In genomic region chr2:171159326-171160118, GRCh38 we compare ENCODE assay signal across 8 cellular contexts. TPM values are rescaled to one million over a fixed set of nuclear protein-coding genes. Genes with fewer than 3 reads are reported as not detected.
DNase-seq lines count a peak whose midpoint lies in the region; ATAC-seq, FAIRE-seq and TF ChIP-seq lines count a peak whose summit lies in the region.

No MANE protein-coding gene starts in this region.

- peaks cover 18% of the 10 kb centered on the region for H3K4me1 ChIP-seq in endothelial cell of umbilical vein (ENCODE audit: control insufficient read depth, extremely low read depth, insufficient read depth, low read length)

- POLR2A ChIA-PET in endothelial cell of umbilical vein (lab: Charles Lee), result interaction anchor here (0.7 kb wide), 1 partner anchor 526 kb away, joined by 3 read pairs; no protein-coding TSS in a partner anchor

- peaks cover 22% of the 10 kb centered on the region for H4K20me1 ChIP-seq in endothelial cell of umbilical vein (replicated peaks; ENCODE audit: control insufficient read depth, extremely low read depth, insufficient read depth, low read length)

- no peak for TF ChIP-seq POLR2A in endothelial cell of umbilical vein (IDR thresholded peaks at IDR 0.05; ENCODE audit: low read depth, low read length)

- dilution Hi-C loops in endothelial cell of umbilical vein (cut with MboI; ENCODE audit: extremely low pct_ligation_motif_present, low sequenced_read_pairs), result no loop called here

- H3K79me2 ChIP-seq in endothelial cell of umbilical vein (ENCODE audit: control insufficient read depth, insufficient read depth, low read length), result peaks cover 58% of the 10 kb centered on the region

- no peaks in the 10 kb centered on the region for H3K36me3 ChIP-seq in endothelial cell of umbilical vein (ENCODE audit: control insufficient read depth in 2 of 2, extremely low read depth in 1 of 2, insufficient read depth in 2 of 2, low read length in 2 of 2)

- peak; percentile 37 to 68 for TF ChIP-seq CTCF in endothelial cell of umbilical vein (IDR thresholded peaks at IDR 0.05; ENCODE audit: extremely low read depth in 1 of 2, insufficient read depth in 1 of 2, low read depth in 1 of 2, low read length in 2 of 2)

- no peaks in the 10 kb centered on the region for H3K27me3 ChIP-seq in endothelial cell of umbilical vein (ENCODE audit: control insufficient read depth in 2 of 2, insufficient read depth in 2 of 2, low read length in 2 of 2)

- BruUV-seq in endothelial cell of umbilical vein (replicated peaks; lab: Mats Ljungman, UMichigan), result no TSS peak

- H3K9me1 ChIP-seq in endothelial cell of umbilical vein (replicated peaks; ENCODE audit: control insufficient read depth, extremely low read depth, insufficient read depth, low read length), result peaks cover 2% of the 10 kb centered on the region

- ATAC-seq in HG02973 (IDR thresholded peaks at IDR 0.05; ENCODE audit: unreplicated experiment), result peak; percentile 12

- DNase-seq in NCI-H1417 (lab: John Stamatoyannopoulos, UW) (peak; percentile 27 to 62 (median 36)), NCI-H1417 treated with DMSO at 0.1 percent for 48 hours (lab: John Stamatoyannopoulos, UW) (no peak), NCI-H82 (lab: John Stamatoyannopoulos, UW) (peak; percentile 91), endothelial cell of umbilical vein (ENCODE audit: low read depth, low spot score) (peak; percentile 83), middle frontal gyrus (ENCODE audit: extremely low spot score, low spot score) (peak; percentile 61)
- DNase-seq in activated CD8-positive, alpha-beta memory T cell treated with anti-CD3 and anti-CD28 coated beads, Interleukin-2, amount 50 U/mL, for 48 hours, result peak; percentile 78
- peak; percentile 11 to 23 for DNase-seq in stimulated activated CD8-positive, alpha-beta memory T cell treated with anti-CD3 and anti-CD28 coated beads, Interleukin-15, amount 100 ng/mL, for 4 hours (ENCODE audit: low read depth in 2 of 2)

- peak overlapping the region; percentile 99 for H3K4me2 ChIP-seq in endothelial cell of umbilical vein (ENCODE audit: insufficient read depth, low read length)

- CTCF ChIA-PET in endothelial cell of umbilical vein (lab: Charles Lee), result interaction anchor here (0.6 to 5.7 kb wide), 21 partner anchors 9 to 274 kb away, joined by 3 to 81 read pairs (median 4); partner anchors contain the start of genes DCAF17, GORASP2 and METTL8

- peak; percentile 63 for FAIRE-seq in endothelial cell of umbilical vein (lab: Jason Lieb, UNC)

- no peaks in the 10 kb centered on the region for H3K9me3 ChIP-seq in endothelial cell of umbilical vein (replicated peaks; ENCODE audit: control insufficient read depth, insufficient read depth, low read length)

- peak overlapping the region; percentile 73 for H2AFZ ChIP-seq in endothelial cell of umbilical vein (ENCODE audit: low read depth, low read length)

- intact Hi-C loops in endothelial cell of umbilical vein (cut with micrococcal nuclease), result loop anchor here (1.0 to 2.0 kb wide), 8 partner anchors 13 to 363 kb away; partner anchors contain the start of genes CYBRD1 and DCAF17

- peak overlapping the region; percentile 85 to 97 (median 93) for H3K4me3 ChIP-seq in endothelial cell of umbilical vein (replicated peaks in 1 of 3; ENCODE audit: insufficient read depth in 1 of 3, low read depth in 1 of 3, low read length in 3 of 3)

- H3K27ac ChIP-seq in endothelial cell of umbilical vein (ENCODE audit: insufficient read depth, low read depth, low read length), result peak overlapping the region; percentile 53

- H3K9ac ChIP-seq in endothelial cell of umbilical vein (replicated peaks; ENCODE audit: extremely low read depth, insufficient read depth, low read length), result peak overlapping the region; percentile 93

TF ChIP-seq in endothelial cell of umbilical vein, 7 proteins besides CTCF, POLR2A, EP300 and RAD21:
- no peak for TF ChIP-seq EZH2 (IDR thresholded peaks at IDR 0.05; ENCODE audit: borderline replicate concordance, low read depth, low read length, severe bottlenecking)
- TF ChIP-seq FOS (IDR thresholded peaks at IDR 0.05; ENCODE audit: borderline replicate concordance, insufficient read depth, low read length), result no peak
- TF ChIP-seq GATA2 (IDR thresholded peaks at IDR 0.05; ENCODE audit: insufficient read depth, insufficient read length, low read depth, low read length), result no peak
- TF ChIP-seq POLR2AphosphoS5 (IDR thresholded peaks at IDR 0.05; ENCODE audit: insufficient read depth, low read depth, low read length), result no peak
- TF ChIP-seq JUN (IDR thresholded peaks at IDR 0.05; ENCODE audit: borderline replicate concordance, insufficient read depth, insufficient read length, low read depth), result no peak
- TF ChIP-seq MYC (IDR thresholded peaks at IDR 0.05; ENCODE audit: low read depth, low read length), result no peak
- no peak for TF ChIP-seq MAX (IDR thresholded peaks at IDR 0.05; ENCODE audit: insufficient read depth, insufficient read length)

RNA-seq across cellular contexts. Expression of gene TLK1, which starts 1.2 kb away (rescaled TPM):
- total RNA-seq in endothelial cell of umbilical vein, result 53.7 and 62.7 TPM in 2 replicates
- polyA plus RNA-seq in endothelial cell of umbilical vein, result 4.1 and 5.8 TPM in 2 replicates
- polyA plus RNA-seq in endothelial cell of umbilical vein (2011; cell fraction: cytosol; rRNA removed), result 9.5 and 9.7 TPM in 2 replicates
- 11.8 and 14.2 TPM in 2 replicates for polyA plus RNA-seq in endothelial cell of umbilical vein (2011; cell fraction: nucleus; rRNA removed)
- 23.2 and 24.8 TPM in 2 replicates for polyA plus RNA-seq in endothelial cell of umbilical vein (2012)
- polyA minus RNA-seq in endothelial cell of umbilical vein, result 11.1 and 15.6 TPM in 2 replicates
- polyA minus RNA-seq in endothelial cell of umbilical vein (2011; cell fraction: cytosol; rRNA and poly(A)+ RNA removed), result 14.4 TPM
- 37.4 and 41.5 TPM in 2 replicates for polyA minus RNA-seq in endothelial cell of umbilical vein (2011; cell fraction: nucleus; rRNA and poly(A)+ RNA removed)
